1 cellular context compared by ENCODE assay signal in genomic region chr12:122322501-122322900, GRCh38.
TF ChIP-seq lines count a peak whose summit lies in the region.

No MANE protein-coding gene starts in this region.

TF ChIP-seq in GM23338, 12 proteins besides CTCF, POLR2A, EP300 and RAD21 (continued from another document):
- no peak for TF ChIP-seq ETS1 (IDR thresholded peaks at IDR 0.05)
- no peak for TF ChIP-seq EZH2phosphoT487 (IDR thresholded peaks at IDR 0.05; ENCODE audit: unreplicated experiment)
- TF ChIP-seq STAT1 (IDR thresholded peaks at IDR 0.05; ENCODE audit: unreplicated experiment), result no peak
- no peak for TF ChIP-seq EZH2 (IDR thresholded peaks at IDR 0.05; ENCODE audit: low read depth, unreplicated experiment)
- TF ChIP-seq, protein P1, sequence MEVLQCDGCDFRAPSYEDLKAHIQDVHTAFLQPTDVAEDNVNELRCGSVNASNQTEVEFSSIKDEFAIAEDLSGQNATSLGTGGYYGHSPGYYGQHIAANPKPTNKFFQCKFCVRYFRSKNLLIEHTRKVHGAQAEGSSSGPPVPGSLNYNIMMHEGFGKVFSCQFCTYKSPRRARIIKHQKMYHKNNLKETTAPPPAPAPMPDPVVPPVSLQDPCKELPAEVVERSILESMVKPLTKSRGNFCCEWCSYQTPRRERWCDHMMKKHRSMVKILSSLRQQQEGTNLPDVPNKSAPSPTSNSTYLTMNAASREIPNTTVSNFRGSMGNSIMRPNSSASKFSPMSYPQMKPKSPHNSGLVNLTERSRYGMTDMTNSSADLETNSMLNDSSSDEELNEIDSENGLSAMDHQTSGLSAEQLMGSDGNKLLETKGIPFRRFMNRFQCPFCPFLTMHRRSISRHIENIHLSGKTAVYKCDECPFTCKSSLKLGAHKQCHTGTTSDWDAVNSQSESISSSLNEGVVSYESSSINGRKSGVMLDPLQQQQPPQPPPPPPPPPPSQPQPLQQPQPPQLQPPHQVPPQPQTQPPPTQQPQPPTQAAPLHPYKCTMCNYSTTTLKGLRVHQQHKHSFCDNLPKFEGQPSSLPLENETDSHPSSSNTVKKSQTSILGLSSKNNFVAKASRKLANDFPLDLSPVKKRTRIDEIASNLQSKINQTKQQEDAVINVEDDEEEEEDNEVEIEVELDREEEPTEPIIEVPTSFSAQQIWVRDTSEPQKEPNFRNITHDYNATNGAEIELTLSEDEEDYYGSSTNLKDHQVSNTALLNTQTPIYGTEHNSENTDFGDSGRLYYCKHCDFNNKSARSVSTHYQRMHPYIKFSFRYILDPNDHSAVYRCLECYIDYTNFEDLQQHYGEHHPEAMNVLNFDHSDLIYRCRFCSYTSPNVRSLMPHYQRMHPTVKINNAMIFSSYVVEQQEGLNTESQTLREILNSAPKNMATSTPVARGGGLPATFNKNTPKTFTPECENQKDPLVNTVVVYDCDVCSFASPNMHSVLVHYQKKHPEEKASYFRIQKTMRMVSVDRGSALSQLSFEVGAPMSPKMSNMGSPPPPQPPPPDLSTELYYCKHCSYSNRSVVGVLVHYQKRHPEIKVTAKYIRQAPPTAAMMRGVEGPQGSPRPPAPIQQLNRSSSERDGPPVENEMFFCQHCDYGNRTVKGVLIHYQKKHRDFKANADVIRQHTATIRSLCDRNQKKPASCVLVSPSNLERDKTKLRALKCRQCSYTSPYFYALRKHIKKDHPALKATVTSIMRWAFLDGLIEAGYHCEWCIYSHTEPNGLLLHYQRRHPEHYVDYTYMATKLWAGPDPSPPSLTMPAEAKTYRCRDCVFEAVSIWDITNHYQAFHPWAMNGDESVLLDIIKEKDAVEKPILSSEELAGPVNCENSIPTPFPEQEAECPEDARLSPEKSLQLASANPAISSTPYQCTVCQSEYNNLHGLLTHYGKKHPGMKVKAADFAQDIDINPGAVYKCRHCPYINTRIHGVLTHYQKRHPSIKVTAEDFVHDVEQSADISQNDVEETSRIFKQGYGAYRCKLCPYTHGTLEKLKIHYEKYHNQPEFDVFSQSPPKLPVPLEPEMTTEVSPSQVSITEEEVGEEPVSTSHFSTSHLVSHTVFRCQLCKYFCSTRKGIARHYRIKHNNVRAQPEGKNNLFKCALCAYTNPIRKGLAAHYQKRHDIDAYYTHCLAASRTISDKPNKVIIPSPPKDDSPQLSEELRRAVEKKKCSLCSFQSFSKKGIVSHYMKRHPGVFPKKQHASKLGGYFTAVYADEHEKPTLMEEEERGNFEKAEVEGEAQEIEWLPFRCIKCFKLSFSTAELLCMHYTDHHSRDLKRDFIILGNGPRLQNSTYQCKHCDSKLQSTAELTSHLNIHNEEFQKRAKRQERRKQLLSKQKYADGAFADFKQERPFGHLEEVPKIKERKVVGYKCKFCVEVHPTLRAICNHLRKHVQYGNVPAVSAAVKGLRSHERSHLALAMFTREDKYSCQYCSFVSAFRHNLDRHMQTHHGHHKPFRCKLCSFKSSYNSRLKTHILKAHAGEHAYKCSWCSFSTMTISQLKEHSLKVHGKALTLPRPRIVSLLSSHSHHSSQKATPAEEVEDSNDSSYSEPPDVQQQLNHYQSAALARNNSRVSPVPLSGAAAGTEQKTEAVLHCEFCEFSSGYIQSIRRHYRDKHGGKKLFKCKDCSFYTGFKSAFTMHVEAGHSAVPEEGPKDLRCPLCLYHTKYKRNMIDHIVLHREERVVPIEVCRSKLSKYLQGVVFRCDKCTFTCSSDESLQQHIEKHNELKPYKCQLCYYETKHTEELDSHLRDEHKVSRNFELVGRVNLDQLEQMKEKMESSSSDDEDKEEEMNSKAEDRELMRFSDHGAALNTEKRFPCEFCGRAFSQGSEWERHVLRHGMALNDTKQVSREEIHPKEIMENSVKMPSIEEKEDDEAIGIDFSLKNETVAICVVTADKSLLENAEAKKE (CRISPR knock-in tag; IDR thresholded peaks at IDR 0.05), result no peak
- no peak for TF ChIP-seq POLR2AphosphoS5 (IDR thresholded peaks at IDR 0.05; ENCODE audit: low read depth)
- no peak for TF ChIP-seq REST (IDR thresholded peaks at IDR 0.05; ENCODE audit: unreplicated experiment)
- no peak for TF ChIP-seq ZNF114 (CRISPR knock-in tag; IDR thresholded peaks at IDR 0.05)
- TF ChIP-seq JUNB (IDR thresholded peaks at IDR 0.05; ENCODE audit: unreplicated experiment), result no peak
- no peak for TF ChIP-seq ZNF331 (CRISPR knock-in tag; IDR thresholded peaks at IDR 0.05; ENCODE audit: low read depth)
